Comparison of ENCODE assay signal across 1 cellular context in the genomic region with DNA sequence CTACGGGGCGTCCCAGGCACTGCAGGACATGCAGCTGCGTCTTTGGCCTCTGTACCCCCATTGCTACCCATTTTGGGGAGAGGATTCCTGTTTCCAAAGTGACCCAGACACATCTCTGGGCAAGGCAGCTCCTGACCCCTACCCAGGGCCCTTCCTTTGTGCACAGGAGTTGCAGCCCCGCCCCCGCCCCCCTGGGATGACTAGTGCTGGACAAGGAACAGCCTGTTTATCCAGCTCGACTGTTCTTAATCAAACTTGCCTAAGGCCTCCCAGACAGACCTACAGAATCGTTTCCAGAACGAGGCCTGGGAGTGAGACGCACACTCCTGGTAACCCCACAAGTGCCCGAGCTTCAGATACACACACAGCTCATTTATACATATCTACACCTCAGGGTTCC.
TF ChIP-seq lines count a peak whose summit lies in the region.

No MANE protein-coding gene starts in this region.

TF ChIP-seq in endothelial cell of umbilical vein, 7 proteins besides CTCF, POLR2A, EP300 and RAD21:
- TF ChIP-seq GATA2 (IDR thresholded peaks at IDR 0.05; ENCODE audit: insufficient read depth, insufficient read length, low read depth, low read length) (no peak), POLR2AphosphoS5 (IDR thresholded peaks at IDR 0.05; ENCODE audit: insufficient read depth, low read depth, low read length) (no peak), JUN (IDR thresholded peaks at IDR 0.05; ENCODE audit: borderline replicate concordance, insufficient read depth, insufficient read length, low read depth) (no peak), MYC (IDR thresholded peaks at IDR 0.05; ENCODE audit: low read depth, low read length) (no peak), EZH2 (IDR thresholded peaks at IDR 0.05; ENCODE audit: borderline replicate concordance, low read depth, low read length, severe bottlenecking) (no peak), FOS (IDR thresholded peaks at IDR 0.05; ENCODE audit: borderline replicate concordance, insufficient read depth, low read length) (no peak)
- TF ChIP-seq, protein P1, sequence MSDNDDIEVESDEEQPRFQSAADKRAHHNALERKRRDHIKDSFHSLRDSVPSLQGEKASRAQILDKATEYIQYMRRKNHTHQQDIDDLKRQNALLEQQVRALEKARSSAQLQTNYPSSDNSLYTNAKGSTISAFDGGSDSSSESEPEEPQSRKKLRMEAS (IDR thresholded peaks at IDR 0.05; ENCODE audit: insufficient read depth, insufficient read length): no peak
